In the genomic region with DNA sequence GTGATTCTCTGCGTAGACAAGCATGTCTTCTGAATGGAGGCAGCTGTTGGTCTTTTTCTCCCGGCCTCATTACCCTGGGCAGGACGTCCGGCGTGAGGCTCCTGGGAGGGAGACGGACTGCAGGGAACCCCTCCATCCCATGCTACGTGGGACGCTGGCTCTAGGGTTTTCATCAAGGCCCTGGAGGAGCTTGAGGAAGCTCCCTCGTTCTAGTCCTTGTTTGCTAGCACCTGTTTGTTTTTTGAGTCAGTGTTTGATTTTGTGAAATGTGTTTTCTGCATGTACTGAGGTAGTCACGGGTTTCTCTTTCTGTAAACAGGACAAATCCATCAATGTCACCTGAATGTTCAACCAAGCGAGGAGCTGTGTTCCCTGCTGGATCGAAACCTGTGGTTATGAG, we compare ENCODE assay signal across 18 cellular contexts.
"Had no signal": no experiment of that assay in that cellular context is flagged by ENCODE, and none has a peak within 500 bp of the region (broad histone marks: within the 10 kb centered on the region; RNA-seq: fewer than 3 reads in every experiment).

No MANE protein-coding gene starts in this region.

- H3K27ac ChIP-seq: gastroesophageal sphincter, heart right ventricle, neutrophil, sigmoid colon, testis had no signal

- H3K9me3 ChIP-seq: gastroesophageal sphincter, heart right ventricle, neutrophil, testis had no signal

- DNase-seq: activated CD4-positive, alpha-beta T cell treated with anti-CD3 and anti-CD28 coated beads, Interleukin-2, amount 50 U/mL, for 1 hour; activated CD8-positive, alpha-beta memory T cell treated with anti-CD3 and anti-CD28 coated beads for 24 hours; activated gamma-delta T cell; cerebellar nuclear complex; effector CD8-positive, alpha-beta T cell; heart right ventricle; left ventricle myocardium superior; mesenchymal stem cell; naive thymus-derived CD4-positive, alpha-beta T cell; sigmoid colon; stimulated activated CD4-positive, alpha-beta T cell treated with anti-CD3 and anti-CD28 coated beads, Interleukin-4, amount 100 ng/mL, for 24 hours; T-helper 9 cell; testis had no signal

- H3K27me3 ChIP-seq: neutrophil, sigmoid colon, testis had no signal

- H3K36me3 ChIP-seq: gastroesophageal sphincter, heart right ventricle, neutrophil, sigmoid colon had no signal

- FAIRE-seq: bronchial epithelial cell had no signal

- H3K4me1 ChIP-seq: gastroesophageal sphincter, heart right ventricle, sigmoid colon, testis had no signal

- ATAC-seq: esophagus mucosa; gastroesophageal sphincter; heart right ventricle; left ventricle myocardium superior; naive thymus-derived CD4-positive, alpha-beta T cell; stimulated activated memory B cell treated with anti-CD40 and anti-IgM and Interleukin-4, amounts not matched to agents 10 μg/mL and 1 μg/mL and 100 μg/mL, for 72 hours had no signal

- H3K4me3 ChIP-seq: gastroesophageal sphincter, heart right ventricle, sigmoid colon, testis had no signal
